In genomic region chr19:12793290-12794195, GRCh38 we compare ENCODE assay signal across 8 cellular contexts. TPM values are rescaled to one million over a fixed set of nuclear protein-coding genes. Genes with fewer than 3 reads are reported as not detected.
DNase-seq lines count a peak whose midpoint lies in the region; TF ChIP-seq lines count a peak whose summit lies in the region.

No MANE protein-coding gene starts in this region.

- H3K9me3 ChIP-seq in transverse colon: no peaks in the 10 kb centered on the region

- no peaks in the 10 kb centered on the region for H3K36me3 ChIP-seq in transverse colon

- peaks cover 8 to 47% (median 34%) of the 10 kb centered on the region in 4 donors for H3K4me1 ChIP-seq in transverse colon

- peak overlapping the region; percentile 42 to 90 (median 87) for H3K4me3 ChIP-seq in transverse colon

- peak in 1 of 5 experiments; percentile 25 for TF ChIP-seq CTCF in transverse colon (IDR thresholded peaks at IDR 0.05)

- DNase-seq in DMS53 treated with DMSO at 0.1 percent for 48 hours (lab: John Stamatoyannopoulos, UW; ENCODE audit: unreplicated experiment) (peak; percentile 77), H4 (ENCODE audit: low spot score) (peak; percentile 85), NCI-H1092 (lab: John Stamatoyannopoulos, UW) (peak; percentile 87), SW480 (ENCODE audit: low spot score) (peak; percentile 90), cardiac septum (ENCODE audit: low spot score) (peak; percentile 96), pons (ENCODE audit: low spot score) (peak; percentile 95), transverse colon (peak; percentile 95)

- TF ChIP-seq EP300 in transverse colon (IDR thresholded peaks at IDR 0.05; ENCODE audit: low read depth): peak; percentile 97

- H3K27ac ChIP-seq in adipose tissue (ENCODE audit: low read depth, low read length) (peak overlapping the region; percentile 100), transverse colon (peak overlapping the region; percentile 97 to 99 (median 98))

- peak; percentile 88 for TF ChIP-seq POLR2A in transverse colon (IDR thresholded peaks at IDR 0.05)

- intact Hi-C loops in cardiac septum (cut with DNase I) (loop anchor here (1.0 to 10.0 kb wide), 3 partner anchors 15 to 1051 kb away; partner anchors contain the start of genes IER2 and STX10), transverse colon (cut with DNase I; ENCODE audit: low total_unique reads) (no loop called here)

- 0 to 1% (median 0%) methylated on average over 74 to 81 of the region's 81 CpGs for WGBS in adipose tissue, 3 donors
- 0 to 1% methylated on average over 2 to 44 of the region's 81 CpGs for WGBS in transverse colon (ENCODE audit: low coverage in 1 of 2), 2 donors

- no peaks in the 10 kb centered on the region for H3K27me3 ChIP-seq in transverse colon

- in situ Hi-C loops in transverse colon (cut with MboI; ENCODE audit: low pct_ligation_motif_present in 1 of 4, low pct_unique_long_range_greater_than_20kb in 1 of 4, low sequenced_read_pairs in 3 of 4): no loop called here

RNA-seq across cellular contexts. Expression of gene JUNB, which starts 2.3 kb away (rescaled TPM):
- total RNA-seq in H4 (2014; rRNA removed; shearing (Covaris generic)): 55.7 and 71.3 TPM in 2 replicates
- 1,000 to 10,000 TPM in 2 of 3 donors, 100 to 1,000 TPM in 1; 120 to 1,553 (median 1,136) TPM for polyA plus RNA-seq in adipose tissue
- total RNA-seq in cardiac septum (97.7 TPM), transverse colon (100 to 1,000 TPM; 386 to 857 (median 664) TPM)

RNA-seq across cellular contexts. Expression of gene PRDX2, which starts 8.1 kb away (rescaled TPM):
- 6.1 and 6.7 TPM in 2 replicates for total RNA-seq in H4 (2014; rRNA removed; shearing (Covaris generic))
- polyA plus RNA-seq in adipose tissue: 100 to 1,000 TPM; 159 to 386 (median 207) TPM
- total RNA-seq in cardiac septum (595 TPM), transverse colon (100 to 1,000 TPM; 172 to 357 (median 198) TPM)

RNA-seq across cellular contexts. Expression of gene THSD8, which starts 8.3 kb away (rescaled TPM):
- not detected in 2 replicates for total RNA-seq in H4 (2014; rRNA removed; shearing (Covaris generic))
- polyA plus RNA-seq in adipose tissue: 1 to 10 TPM in 1 of 3 donors, under 1 TPM in 2; 0.38 to 1.8 (median 0.52) TPM
- 0.94 TPM for total RNA-seq in cardiac septum
- total RNA-seq in transverse colon: 1 to 10 TPM in 1 of 4 donors, not detected in 3; 1.6 TPM

RNA-seq across cellular contexts. Expression of gene RNASEH2A, which starts 12.8 kb away (rescaled TPM):
- total RNA-seq in H4 (2014; rRNA removed; shearing (Covaris generic)): 74.2 and 92.1 TPM in 2 replicates
- 1 to 10 TPM; 3.3 to 6.4 (median 5.6) TPM for polyA plus RNA-seq in adipose tissue
- total RNA-seq in cardiac septum: 4.4 TPM
- 10 to 100 TPM in 1 of 4 donors, 1 to 10 TPM in 2, not detected in 1; 2.7 to 17.5 (median 4.0) TPM for total RNA-seq in transverse colon

RNA-seq across cellular contexts. Expression of gene HOOK2, which starts 18.2 kb away (rescaled TPM):
- 8.6 and 13.0 TPM in 2 replicates for total RNA-seq in H4 (2014; rRNA removed; shearing (Covaris generic))
- polyA plus RNA-seq in adipose tissue: 100 to 1,000 TPM in 1 of 3 donors, 10 to 100 TPM in 2; 41.1 to 210 (median 57.2) TPM
- 101 TPM for total RNA-seq in cardiac septum
- total RNA-seq in transverse colon: 100 to 1,000 TPM; 138 to 387 (median 215) TPM

Comparison
In these comparisons a context has a peak if more than half of its experiments do, and no peak if none do; other contexts are left out.
1. Peak in every context shown above with its lines: DNase-seq, H3K4me3 ChIP-seq and H3K27ac ChIP-seq.
2. RNA of gene PRDX2, which starts 8.1 kb away (total RNA-seq): 595 TPM in cardiac septum (single experiment) and 172 to 357 TPM in transverse colon; 6.1 to 6.7 TPM in H4; every median in the first group is over 10 times any median in the second.